Comparison of ENCODE assay signal across 2 cellular contexts in the genomic region with DNA sequence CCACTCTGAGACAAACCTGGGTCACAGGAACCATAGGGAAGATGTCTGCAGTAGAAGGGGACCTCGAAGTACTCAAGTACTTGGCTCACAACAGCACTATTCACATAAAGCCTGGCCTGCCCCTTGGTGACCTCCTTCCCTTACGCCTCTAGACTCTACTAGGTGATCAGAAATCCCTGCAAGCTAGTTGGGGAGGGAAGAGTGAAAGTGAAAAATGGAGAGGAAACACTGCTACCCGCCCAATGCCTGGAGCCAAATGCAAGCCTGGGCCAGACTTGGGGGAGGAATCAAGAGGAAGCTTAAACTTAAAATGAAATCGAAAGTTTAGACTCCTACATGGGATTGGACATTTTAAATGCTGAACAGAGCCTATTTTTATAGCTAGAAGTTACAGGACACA. TPM values are rescaled to one million over a fixed set of nuclear protein-coding genes. Genes with fewer than 3 reads are reported as not detected.
"Had no signal": no experiment of that assay in that cellular context is flagged by ENCODE, and none has a peak within 500 bp of the region (broad histone marks: within the 10 kb centered on the region; RNA-seq: fewer than 3 reads in every experiment).

No MANE protein-coding gene starts in this region.

RNA-seq across cellular contexts. Expression of gene GPRIN2, which starts 40.1 kb away (rescaled TPM):
- total RNA-seq: activated CD8-positive, alpha-beta memory T cell treated with anti-CD3 and anti-CD28 coated beads, Interleukin-2, amount 10 ng/mL, durations not matched to agents 7 days and 5 days; activated naive CD4-positive, alpha-beta T cell treated with anti-CD3 and anti-CD28 coated beads, Interleukin-2, amount 50 U/mL, for 72 hours had no signal
